Comparison of ENCODE assay signal across 18 cellular contexts in genomic region chr4:62342346-62342745, GRCh38.
"Had no signal": no experiment of that assay in that cellular context is flagged by ENCODE, and none has a peak within 500 bp of the region (broad histone marks: within the 10 kb centered on the region; RNA-seq: fewer than 3 reads in every experiment).

No MANE protein-coding gene starts in this region.

- FAIRE-seq: kidney had no signal

- H3K4me3 ChIP-seq: left ventricle myocardium inferior, lower lobe of right lung, stomach, thoracic aorta, transverse colon had no signal

- DNase-seq: effector memory CD8-positive, alpha-beta T cell; erythroblast; foreskin melanocyte; glutamatergic neuron; kidney; left cardiac atrium; left ventricle myocardium inferior; lower lobe of right lung; mesenchymal stem cell; midbrain; naive B cell; occipital lobe; stimulated activated CD4-positive, alpha-beta T cell treated with anti-CD3 and anti-CD28 coated beads, Interleukin-2, amount 100 ng/mL, for 24 hours; stimulated activated naive CD4-positive, alpha-beta T cell; stomach; substantia nigra; transverse colon had no signal

- H3K27me3 ChIP-seq: stomach, transverse colon had no signal

- H3K36me3 ChIP-seq: left ventricle myocardium inferior, lower lobe of right lung, stomach, thoracic aorta, transverse colon had no signal
